13 cellular contexts compared by ENCODE assay signal in genomic region chr17:81436294-81436849, GRCh38. TPM values are rescaled to one million over a fixed set of nuclear protein-coding genes. Genes with fewer than 3 reads are reported as not detected.
DNase-seq lines count a peak whose midpoint lies in the region; ATAC-seq and TF ChIP-seq lines count a peak whose summit lies in the region.
"Had no signal": no experiment of that assay in that cellular context is flagged by ENCODE, and none has a peak within 500 bp of the region (broad histone marks: within the 10 kb centered on the region; RNA-seq: fewer than 3 reads in every experiment).

No MANE protein-coding gene starts in this region.

- WGBS in sigmoid colon, 2 donors: 13 to 50% methylated on average over 19 of the region's 19 CpGs
- 64 to 82% methylated on average over 17 to 19 of the region's 19 CpGs for WGBS in lower leg skin, 2 donors

- TF ChIP-seq EP300 in sigmoid colon (IDR thresholded peaks at IDR 0.05): no peak

- H3K9me3 ChIP-seq in SJCRH30 (replicated peaks) (no peaks in the 10 kb centered on the region), right atrium auricular region (no peaks in the 10 kb centered on the region), sigmoid colon (no peaks in the 10 kb centered on the region)
- H3K9me3 ChIP-seq: pancreas had no signal

- peak overlapping the region; percentile 13; the same call in 1 of the 2 replicates for H3K4me3 ChIP-seq in SJCRH30
- H3K4me3 ChIP-seq in right atrium auricular region: no peak overlapping the region
- no peak overlapping the region for H3K4me3 ChIP-seq in sigmoid colon
- no peak overlapping the region for H3K4me3 ChIP-seq in lower leg skin (ENCODE audit: low read depth, poor library complexity, severe bottlenecking)
- H3K4me3 ChIP-seq: pancreas, SK-N-MC had no signal

- H3K9me3 Mint-ChIP-seq in stimulated activated effector memory CD8-positive, alpha-beta T cell treated with anti-CD3 and anti-CD28 coated beads, Interleukin-12 subunit alpha, Interleukin-12 subunit beta, amount 100 ng/mL, for 72 hours: no peaks in the 10 kb centered on the region
- H3K9me3 Mint-ChIP-seq in activated T-helper 2 cell treated with anti-CD3 and anti-CD28 coated beads, Interferon-gamma antibody, Interleukin-2, Interleukin-4, amounts not matched to agents 10 μg/mL and 5 μg/mL and 100 μg/mL, durations not matched to agents 14 hours and 24 hours and 36 hours: no peaks in the 10 kb centered on the region
- H3K9me3 Mint-ChIP-seq: activated T-helper 17 cell treated with anti-CD3 and anti-CD28 coated beads, Interleukin-2, amount 50 U/mL, for 72 hours had no signal

- no peak overlapping the region for H3K4me3 Mint-ChIP-seq in stimulated activated effector memory CD8-positive, alpha-beta T cell treated with anti-CD3 and anti-CD28 coated beads, Interleukin-12 subunit alpha, Interleukin-12 subunit beta, amount 100 ng/mL, for 72 hours
- no peak overlapping the region for H3K4me3 Mint-ChIP-seq in activated T-helper 2 cell treated with anti-CD3 and anti-CD28 coated beads, Interferon-gamma antibody, Interleukin-2, Interleukin-4, amounts not matched to agents 10 μg/mL and 5 μg/mL and 100 μg/mL, durations not matched to agents 14 hours and 24 hours and 36 hours (ENCODE audit: low read depth)
- H3K4me3 Mint-ChIP-seq: activated T-helper 17 cell treated with anti-CD3 and anti-CD28 coated beads, Interleukin-2, amount 50 U/mL, for 72 hours had no signal

- no peaks in the 10 kb centered on the region for H3K36me3 Mint-ChIP-seq in stimulated activated effector memory CD8-positive, alpha-beta T cell treated with anti-CD3 and anti-CD28 coated beads, Interleukin-12 subunit alpha, Interleukin-12 subunit beta, amount 100 ng/mL, for 72 hours
- no peaks in the 10 kb centered on the region for H3K36me3 Mint-ChIP-seq in activated T-helper 2 cell treated with anti-CD3 and anti-CD28 coated beads, Interferon-gamma antibody, Interleukin-2, Interleukin-4, amounts not matched to agents 10 μg/mL and 5 μg/mL and 100 μg/mL, durations not matched to agents 14 hours and 24 hours and 36 hours (ENCODE audit: low read depth)

- no peak overlapping the region for H3K27ac Mint-ChIP-seq in stimulated activated effector memory CD8-positive, alpha-beta T cell treated with anti-CD3 and anti-CD28 coated beads, Interleukin-12 subunit alpha, Interleukin-12 subunit beta, amount 100 ng/mL, for 72 hours
- H3K27ac Mint-ChIP-seq in activated T-helper 2 cell treated with anti-CD3 and anti-CD28 coated beads, Interferon-gamma antibody, Interleukin-2, Interleukin-4, amounts not matched to agents 10 μg/mL and 5 μg/mL and 100 μg/mL, durations not matched to agents 14 hours and 24 hours and 36 hours: no peak overlapping the region
- H3K27ac Mint-ChIP-seq: activated T-helper 17 cell treated with anti-CD3 and anti-CD28 coated beads, Interleukin-2, amount 50 U/mL, for 72 hours had no signal

- H3K36me3 ChIP-seq in SJCRH30 (no peaks in the 10 kb centered on the region), right atrium auricular region (no peaks in the 10 kb centered on the region), sigmoid colon (no peaks in the 10 kb centered on the region)
- H3K36me3 ChIP-seq: pancreas had no signal

- intact Hi-C loops in sigmoid colon (cut with DNase I) (no loop called here), lower leg skin (cut with DNase I; ENCODE audit: low total_unique reads) (no loop called here)
- intact Hi-C loops in activated T-helper 2 cell treated with anti-CD3 and anti-CD28 coated beads, Interferon-gamma antibody, Interleukin-2, Interleukin-4, amounts not matched to agents 10 μg/mL and 5 μg/mL and 100 μg/mL, durations not matched to agents 14 hours and 24 hours and 36 hours (cut with micrococcal nuclease): no loop called here

- H3K4me1 Mint-ChIP-seq in stimulated activated effector memory CD8-positive, alpha-beta T cell treated with anti-CD3 and anti-CD28 coated beads, Interleukin-12 subunit alpha, Interleukin-12 subunit beta, amount 100 ng/mL, for 72 hours: no peaks in the 10 kb centered on the region
- no peaks in the 10 kb centered on the region for H3K4me1 Mint-ChIP-seq in activated T-helper 2 cell treated with anti-CD3 and anti-CD28 coated beads, Interferon-gamma antibody, Interleukin-2, Interleukin-4, amounts not matched to agents 10 μg/mL and 5 μg/mL and 100 μg/mL, durations not matched to agents 14 hours and 24 hours and 36 hours (ENCODE audit: low read depth)
- H3K4me1 Mint-ChIP-seq: activated T-helper 17 cell treated with anti-CD3 and anti-CD28 coated beads, Interleukin-2, amount 50 U/mL, for 72 hours had no signal

- peak overlapping the region; percentile 81 for H3K27ac ChIP-seq in SJCRH30
- peak overlapping the region; percentile 74 to 78 for H3K27ac ChIP-seq in right atrium auricular region
- H3K27ac ChIP-seq in sigmoid colon: peak overlapping the region; percentile 64 to 70 (median 70)
- H3K27ac ChIP-seq: pancreas, SK-N-MC had no signal

- TF ChIP-seq POLR2A in sigmoid colon (IDR thresholded peaks at IDR 0.05): no peak
- TF ChIP-seq POLR2A in lower leg skin (IDR thresholded peaks at IDR 0.05): no peak

- H3K27me3 ChIP-seq in SJCRH30 (no peaks in the 10 kb centered on the region), right atrium auricular region (no peaks in the 10 kb centered on the region), sigmoid colon (no peaks in the 10 kb centered on the region)
- H3K27me3 ChIP-seq: pancreas had no signal

- peak; percentile 29 for DNase-seq in AG08395 (ENCODE audit: low spot score)
- DNase-seq in SJCRH30: peak; percentile 97 to 99
- no peak for DNase-seq in right atrium auricular region (ENCODE audit: low spot score)
- peak; percentile 81 for DNase-seq in sigmoid colon
- DNase-seq in stimulated activated effector memory CD8-positive, alpha-beta T cell treated with anti-CD3 and anti-CD28 coated beads, Interleukin-12 subunit alpha, Interleukin-12 subunit beta, amount 100 ng/mL, for 72 hours (ENCODE audit: low spot score in 2 of 2): no peak
- DNase-seq in activated CD4-positive, alpha-beta T cell treated with anti-CD3 and anti-CD28 coated beads for 48 hours: no peak
- no peak for DNase-seq in activated T-helper 2 cell treated with anti-CD3 and anti-CD28 coated beads, Interferon-gamma antibody, Interleukin-2, Interleukin-4, amounts not matched to agents 10 μg/mL and 5 μg/mL and 100 μg/mL, durations not matched to agents 14 hours and 24 hours and 36 hours (ENCODE audit: low spot score)
- no peak for DNase-seq in lower leg skin (ENCODE audit: low spot score in 2 of 2)
- DNase-seq: activated CD4-positive, alpha-beta T cell treated with anti-CD3 and anti-CD28 coated beads for 4 hours; GF-D8; pancreas had no signal

- H3K4me1 ChIP-seq in SJCRH30 (peaks cover 58% of the 10 kb centered on the region), right atrium auricular region (peaks cover 0 to 45% of the 10 kb centered on the region in 2 donors), sigmoid colon (peaks cover 0 to 39% (median 35%) of the 10 kb centered on the region in 4 donors)

- TF ChIP-seq CTCF in right atrium auricular region (IDR thresholded peaks at IDR 0.05): no peak
- no peak for TF ChIP-seq CTCF in sigmoid colon (IDR thresholded peaks at IDR 0.05)
- TF ChIP-seq CTCF in lower leg skin (IDR thresholded peaks at IDR 0.05): no peak

- ATAC-seq in stimulated activated effector memory CD8-positive, alpha-beta T cell treated with anti-CD3 and anti-CD28 coated beads, Interleukin-12 subunit alpha, Interleukin-12 subunit beta, amount 100 ng/mL, for 72 hours: no peak
- ATAC-seq: activated T-helper 17 cell treated with anti-CD3 and anti-CD28 coated beads, Interleukin-2, amount 50 U/mL, for 72 hours; pancreas had no signal

- no peaks in the 10 kb centered on the region for H3K27me3 Mint-ChIP-seq in activated T-helper 2 cell treated with anti-CD3 and anti-CD28 coated beads, Interferon-gamma antibody, Interleukin-2, Interleukin-4, amounts not matched to agents 10 μg/mL and 5 μg/mL and 100 μg/mL, durations not matched to agents 14 hours and 24 hours and 36 hours (ENCODE audit: low read depth)

RNA-seq across cellular contexts. Expression of gene BAHCC1, which starts 41.1 kb away (rescaled TPM):
- 17.4 and 20.0 TPM in 2 replicates for total RNA-seq in SJCRH30 (2014; rRNA removed; shearing (Covaris generic))
- 10 to 100 TPM in 1 of 2 donors, 1 to 10 TPM in 1; 5.8 to 12.7 TPM for total RNA-seq in right atrium auricular region
- 10 to 100 TPM in 1 of 4 donors, 1 to 10 TPM in 3; 3.8 to 18.6 (median 7.2) TPM for total RNA-seq in sigmoid colon
- 10 to 100 TPM in 1 of 3 donors, 1 to 10 TPM in 2; 1.8 to 12.9 (median 3.0) TPM for polyA plus RNA-seq in sigmoid colon
- total RNA-seq in activated T-helper 2 cell treated with anti-CD3 and anti-CD28 coated beads, Interferon-gamma antibody, Interleukin-2, Interleukin-4, amounts not matched to agents 10 μg/mL and 5 μg/mL and 100 μg/mL, durations not matched to agents 14 hours and 24 hours and 36 hours: 0.90 and 0.91 TPM in 2 replicates
- 10 to 100 TPM in 2 of 4 donors, 1 to 10 TPM in 2; 4.1 to 14.2 (median 10.0) TPM for total RNA-seq in lower leg skin

Comparison
In these comparisons a context has a peak if more than half of its experiments do, and no peak if none do; other contexts are left out.
1. DNase-seq: peak in AG08395 (single experiment), SJCRH30 (2 of 2) and sigmoid colon (single experiment); none in right atrium auricular region (single experiment), stimulated activated effector memory CD8-positive, alpha-beta T cell treated with anti-CD3 and anti-CD28 coated beads, Interleukin-12 subunit alpha, Interleukin-12 subunit beta, amount 100 ng/mL, for 72 hours (0 of 2), activated CD4-positive, alpha-beta T cell treated with anti-CD3 and anti-CD28 coated beads for 48 hours (single experiment), activated T-helper 2 cell treated with anti-CD3 and anti-CD28 coated beads, Interferon-gamma antibody, Interleukin-2, Interleukin-4, amounts not matched to agents 10 μg/mL and 5 μg/mL and 100 μg/mL, durations not matched to agents 14 hours and 24 hours and 36 hours (single experiment) and lower leg skin (0 of 2).
2. Peak in every context shown above with its lines, with median percentiles within 50 percentile points of each other: H3K27ac ChIP-seq.